Comparison of ENCODE assay signal across 8 cellular contexts in the genomic region with DNA sequence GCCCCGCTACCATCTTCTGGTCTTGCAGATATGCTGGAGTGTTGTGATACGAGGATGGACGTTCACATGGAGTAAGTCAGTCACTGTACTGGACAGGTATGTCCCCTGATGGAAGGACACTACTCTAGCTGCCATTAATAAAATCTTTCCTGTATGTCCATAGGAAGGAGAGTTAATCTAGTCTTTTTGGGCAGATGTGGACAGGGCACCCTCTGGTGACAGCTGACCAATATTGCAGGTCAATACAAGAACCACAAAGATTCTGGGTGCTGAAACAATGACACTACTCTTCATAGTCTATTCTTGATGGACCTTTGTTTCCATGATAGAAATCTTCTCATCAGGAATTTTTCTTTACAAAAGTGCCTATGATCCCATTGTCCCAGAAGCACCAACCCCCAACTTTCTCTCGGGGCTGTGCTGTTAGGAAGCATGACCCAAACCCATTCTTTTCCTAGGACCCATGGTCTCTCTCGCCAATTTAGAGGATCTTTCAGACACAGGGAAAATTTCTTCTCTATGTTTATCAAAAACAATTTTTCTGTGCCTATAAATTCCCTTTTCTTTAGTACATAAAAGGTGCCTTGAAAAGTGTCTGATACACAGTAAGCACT.
DNase-seq lines count a peak whose midpoint lies in the region; ATAC-seq and TF ChIP-seq lines count a peak whose summit lies in the region.

No MANE protein-coding gene starts in this region.

- CTCF ChIA-PET in OCI-LY7 (lab: Charles Lee; ENCODE audit: unreplicated experiment) = no interaction called here

- intact Hi-C loops in CD14-positive monocyte (cut with micrococcal nuclease) = no loop called here
- intact Hi-C loops in OCI-LY7 (cut with micrococcal nuclease; ENCODE audit: unreplicated experiment) = loop anchor here (10.0 kb wide), 1 partner anchor 1157 kb away; no protein-coding TSS in a partner anchor

- no peaks in the 10 kb centered on the region for H3K9me2 ChIP-seq in OCI-LY7 (ENCODE audit: insufficient read depth, low read length)

- H3K36me3 Mint-ChIP-seq in CD14-positive monocyte = no peaks in the 10 kb centered on the region
- no peaks in the 10 kb centered on the region for H3K36me3 Mint-ChIP-seq in activated T-cell treated with anti-CD3 and anti-CD28 coated beads, Interleukin-2, amount 50 U/mL, for 4 hours (ENCODE audit: insufficient read depth)

- no peak overlapping the region for H3K4me2 ChIP-seq in OCI-LY7 (ENCODE audit: low read length)

- TF ChIP-seq CTCF in CD14-positive monocyte (IDR thresholded peaks at IDR 0.05) = peak; percentile 52
- TF ChIP-seq CTCF in OCI-LY7 (conservative IDR thresholded peaks at IDR 0.05; ENCODE audit: low read length) = peak; percentile 81
- peak; percentile 60 for TF ChIP-seq CTCF in fibroblast of villous mesenchyme (IDR thresholded peaks at IDR 0.05; ENCODE audit: insufficient read depth, low read depth, low read length)

- no peak overlapping the region for H2AFZ ChIP-seq in OCI-LY7 (ENCODE audit: low read length)

- H4K20me1 ChIP-seq in OCI-LY7 (ENCODE audit: insufficient read depth, low read length) = no peaks in the 10 kb centered on the region

- H3K36me3 ChIP-seq in OCI-LY7 (ENCODE audit: insufficient read depth, low read length) = no peaks in the 10 kb centered on the region

- BruUV-seq in OCI-LY7 (replicated peaks; lab: Mats Ljungman, UMichigan) = no TSS peak

- H3K4me3 Mint-ChIP-seq in CD14-positive monocyte = no peak overlapping the region
- no peak overlapping the region for H3K4me3 Mint-ChIP-seq in activated T-cell treated with anti-CD3 and anti-CD28 coated beads, Interleukin-2, amount 50 U/mL, for 4 hours

- DNase-seq in CD14-positive monocyte (ENCODE audit: low spot score) (no peak), OCI-LY7 (ENCODE audit: low spot score) (peak; percentile 17), fibroblast of villous mesenchyme (ENCODE audit: low read depth) (peak; percentile 13), NCI-H2171 treated with DMSO at 0.1 percent for 48 hours (lab: John Stamatoyannopoulos, UW) (no peak), NCI-H1092 (lab: John Stamatoyannopoulos, UW) (no peak)
- DNase-seq in activated T-cell treated with anti-CD3 and anti-CD28 coated beads, Interleukin-2, amount 50 U/mL, for 4 hours = no peak
- DNase-seq in NK-92 treated with Interleukin-12 subunit alpha and Interleukin-12 subunit beta, amount 100 ng/mL, for 24 hours (lab: John Stamatoyannopoulos, UW) = no peak

- no peak overlapping the region for H3K27ac ChIP-seq in OCI-LY7 (ENCODE audit: low read depth, low read length, poor library complexity, severe bottlenecking)

- H3K4me1 Mint-ChIP-seq in CD14-positive monocyte = no peaks in the 10 kb centered on the region
- H3K4me1 Mint-ChIP-seq in activated T-cell treated with anti-CD3 and anti-CD28 coated beads, Interleukin-2, amount 50 U/mL, for 4 hours (ENCODE audit: low read depth) = no peaks in the 10 kb centered on the region

- H3K9me3 ChIP-seq in OCI-LY7 (ENCODE audit: low read length) = no peaks in the 10 kb centered on the region

- H3K27ac Mint-ChIP-seq in CD14-positive monocyte = no peak overlapping the region

- peak; percentile 44 for ATAC-seq in GM21529 (IDR thresholded peaks at IDR 0.05; ENCODE audit: unreplicated experiment)
- no peak for ATAC-seq in activated T-cell treated with anti-CD3 and anti-CD28 coated beads, Interleukin-2, amount 50 U/mL, for 4 hours

- H3K9me3 Mint-ChIP-seq in CD14-positive monocyte = no peaks in the 10 kb centered on the region
- H3K9me3 Mint-ChIP-seq in activated T-cell treated with anti-CD3 and anti-CD28 coated beads, Interleukin-2, amount 50 U/mL, for 4 hours = no peaks in the 10 kb centered on the region

- no peaks in the 10 kb centered on the region for H3K27me3 Mint-ChIP-seq in CD14-positive monocyte (ENCODE audit: low read depth in 3 of 3)
- no peaks in the 10 kb centered on the region for H3K27me3 Mint-ChIP-seq in activated T-cell treated with anti-CD3 and anti-CD28 coated beads, Interleukin-2, amount 50 U/mL, for 4 hours (ENCODE audit: low read depth)

- no peaks in the 10 kb centered on the region for H3K4me1 ChIP-seq in OCI-LY7 (ENCODE audit: insufficient read depth, low read length, poor library complexity, severe bottlenecking)

- POLR2A ChIA-PET in OCI-LY7 (lab: Charles Lee) = no interaction called here

- H3K4me3 ChIP-seq in OCI-LY7 (ENCODE audit: low read depth, low read length, poor library complexity, severe bottlenecking) (no peak overlapping the region), fibroblast of villous mesenchyme (ENCODE audit: low read depth, low read length) (no peak overlapping the region)

- no peaks in the 10 kb centered on the region for H3K79me2 ChIP-seq in OCI-LY7 (ENCODE audit: insufficient read depth, low read depth, low read length)

Comparison
In these comparisons a context has a peak if more than half of its experiments do, and no peak if none do; other contexts are left out.
1. DNase-seq: peak in OCI-LY7 (single experiment) and fibroblast of villous mesenchyme (single experiment); none in CD14-positive monocyte (single experiment), NCI-H2171 treated with DMSO at 0.1 percent for 48 hours (single experiment), NCI-H1092 (single experiment), activated T-cell treated with anti-CD3 and anti-CD28 coated beads, Interleukin-2, amount 50 U/mL, for 4 hours (single experiment) and NK-92 treated with Interleukin-12 subunit alpha and Interleukin-12 subunit beta, amount 100 ng/mL, for 24 hours (single experiment).
2. Peak in every context shown above with its lines, with median percentiles within 50 percentile points of each other: CTCF ChIP-seq.